ENCODE assay signal across 28 cellular contexts in the genomic region with DNA sequence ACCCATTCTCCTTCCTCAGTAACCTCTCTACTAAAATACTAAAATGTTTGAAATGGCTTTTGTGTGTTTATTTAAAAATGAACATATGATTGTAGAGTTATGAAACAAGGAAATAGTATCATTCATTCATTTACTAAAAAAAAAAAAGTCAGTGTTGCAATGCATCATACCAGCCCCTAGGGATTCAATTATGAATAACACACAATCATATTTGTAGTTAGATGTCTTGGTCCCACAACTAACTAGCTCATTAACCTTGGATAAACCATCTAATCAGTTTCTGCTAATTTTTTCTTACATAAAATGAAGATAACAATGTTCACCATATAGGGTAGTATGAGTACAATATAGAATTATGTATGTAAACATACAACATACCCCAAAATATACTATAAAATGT.
"Had no signal": no experiment of that assay in that cellular context is flagged by ENCODE, and none has a peak within 500 bp of the region (broad histone marks: within the 10 kb centered on the region; RNA-seq: fewer than 3 reads in every experiment).

No MANE protein-coding gene starts in this region.

- H3K4me3 Mint-ChIP-seq: activated CD4-positive, alpha-beta T cell treated with anti-CD3 and anti-CD28 coated beads, Interleukin-2, amount 10 ng/mL, durations not matched to agents 7 days and 5 days; activated CD8-positive, alpha-beta T cell treated with anti-CD3 and anti-CD28 coated beads for 36 hours; activated naive CD8-positive, alpha-beta T cell; activated T-cell treated with anti-CD3 and anti-CD28 coated beads, Interleukin-2, amount 50 U/mL, for 4 hours; activated T-helper 17 cell treated with anti-CD3 and anti-CD28 coated beads, Interleukin-2, amount 50 U/mL, for 72 hours; T-helper 17 cell; T-helper 2 cell treated with Interferon-gamma antibody and Interleukin-4, amounts not matched to agents 5 μg/mL and 100 μg/mL, for 36 hours had no signal

- H3K27ac Mint-ChIP-seq: activated CD4-positive, alpha-beta T cell treated with anti-CD3 and anti-CD28 coated beads, Interleukin-2, amount 10 ng/mL, durations not matched to agents 7 days and 5 days; activated CD8-positive, alpha-beta T cell treated with anti-CD3 and anti-CD28 coated beads for 36 hours; activated naive CD8-positive, alpha-beta T cell; activated T-helper 17 cell treated with anti-CD3 and anti-CD28 coated beads, Interleukin-2, amount 50 U/mL, for 72 hours; T-helper 17 cell; T-helper 2 cell treated with Interferon-gamma antibody and Interleukin-4, amounts not matched to agents 5 μg/mL and 100 μg/mL, for 36 hours had no signal

- ATAC-seq: activated CD8-positive, alpha-beta T cell treated with anti-CD3 and anti-CD28 coated beads for 36 hours; activated T-cell treated with anti-CD3 and anti-CD28 coated beads, Interleukin-2, amount 50 U/mL, for 4 hours; activated T-helper 17 cell treated with anti-CD3 and anti-CD28 coated beads, Interleukin-2, amount 50 U/mL, for 72 hours; body of pancreas; esophagus mucosa; T-helper 17 cell had no signal

- H3K4me1 Mint-ChIP-seq: activated CD4-positive, alpha-beta T cell treated with anti-CD3 and anti-CD28 coated beads, Interleukin-2, amount 10 ng/mL, durations not matched to agents 7 days and 5 days; activated T-helper 17 cell treated with anti-CD3 and anti-CD28 coated beads, Interleukin-2, amount 50 U/mL, for 72 hours; T-helper 17 cell had no signal

- DNase-seq: activated CD4-positive, alpha-beta T cell treated with anti-CD3 and anti-CD28 coated beads for 4 hours; activated CD4-positive, alpha-beta T cell treated with anti-CD3 and anti-CD28 coated beads, Interleukin-2, amount 10 ng/mL, durations not matched to agents 7 days and 5 days; activated CD4-positive, alpha-beta T cell treated with anti-CD3 and anti-CD28 coated beads, Interleukin-2, amount 50 U/mL, for 4 hours; activated CD4-positive, CD25-positive, alpha-beta regulatory T cell; activated CD4-positive, CD25-positive, alpha-beta regulatory T cell treated with anti-CD3 and anti-CD28 coated beads, Interleukin-2, amount 50 U/mL, for 72 hours; activated CD8-positive, alpha-beta memory T cell treated with anti-CD3 and anti-CD28 coated beads for 24 hours; activated CD8-positive, alpha-beta T cell treated with anti-CD3 and anti-CD28 coated beads for 36 hours; activated effector memory CD4-positive, alpha-beta T cell treated with Interleukin-2 at 50 U/mL for 16 hours; activated gamma-delta T cell treated with Interleukin-2 at 50 U/mL for 16 hours; activated naive CD4-positive, alpha-beta T cell treated with anti-CD3 and anti-CD28 coated beads, Interleukin-2, amount 50 U/mL, for 16 hours; activated naive CD4-positive, alpha-beta T cell treated with Interleukin-2 at 50 U/mL for 16 hours; activated T-cell treated with anti-CD3 and anti-CD28 coated beads, Interleukin-2, amount 50 U/mL, for 4 hours; amniotic stem cell; aorta; body of pancreas; caudate nucleus; cortex of kidney; dermis blood vessel endothelial cell; effector CD8-positive, alpha-beta T cell; foreskin fibroblast; head of caudate nucleus; T-helper 1 cell; T-helper 17 cell; T1000 had no signal

- H3K36me3 Mint-ChIP-seq: activated naive CD8-positive, alpha-beta T cell had no signal

- H3K27me3 Mint-ChIP-seq: activated CD4-positive, alpha-beta T cell treated with anti-CD3 and anti-CD28 coated beads, Interleukin-2, amount 10 ng/mL, durations not matched to agents 7 days and 5 days; activated CD8-positive, alpha-beta T cell treated with anti-CD3 and anti-CD28 coated beads for 36 hours; activated naive CD8-positive, alpha-beta T cell; activated T-helper 17 cell treated with anti-CD3 and anti-CD28 coated beads, Interleukin-2, amount 50 U/mL, for 72 hours had no signal

- H3K9me3 Mint-ChIP-seq: T-helper 2 cell treated with Interferon-gamma antibody and Interleukin-4, amounts not matched to agents 5 μg/mL and 100 μg/mL, for 36 hours had no signal
